8 cellular contexts compared by ENCODE assay signal in genomic region chr3:108589998-108590323, GRCh38.
DNase-seq lines count a peak whose midpoint lies in the region; ATAC-seq lines count a peak whose summit lies in the region.

No MANE protein-coding gene starts in this region.

- H3K36me3 ChIP-seq in iPS-20b (ENCODE audit: insufficient read depth, low read depth, low read length) (peaks cover 18% of the 10 kb centered on the region; the same call in 1 of the 2 replicates), subcutaneous abdominal adipose tissue (ENCODE audit: control insufficient read depth in 5 of 5, insufficient read depth in 5 of 5, low read length in 5 of 5) (no peaks in the 10 kb centered on the region)

- DNase-seq in NCI-H2196 (lab: John Stamatoyannopoulos, UW; ENCODE audit: unreplicated experiment) (peak; percentile 49), NCI-H2196 treated with DMSO at 0.1 percent for 48 hours (lab: John Stamatoyannopoulos, UW; ENCODE audit: unreplicated experiment) (no peak)

- peak overlapping the region; percentile 97 for H3K27ac Mint-ChIP-seq in activated naive CD8-positive, alpha-beta T cell

- H3K27me3 Mint-ChIP-seq in activated naive CD8-positive, alpha-beta T cell, result no peaks in the 10 kb centered on the region

- H3K27ac ChIP-seq in iPS-20b (ENCODE audit: low read length), result peak overlapping the region; percentile 65
- peak overlapping the region; percentile 99 for H3K27ac ChIP-seq in subcutaneous abdominal adipose tissue (ENCODE audit: low read depth, low read length)

- H3K27me3 ChIP-seq in iPS-20b (ENCODE audit: insufficient read depth, low read length) (no peaks in the 10 kb centered on the region), subcutaneous abdominal adipose tissue (ENCODE audit: control insufficient read depth in 5 of 5, insufficient read depth in 4 of 5, low read length in 5 of 5) (no peaks in the 10 kb centered on the region)

- peak overlapping the region; percentile 89 for H3K4me3 ChIP-seq in iPS-20b (ENCODE audit: low read length)
- peak overlapping the region; percentile 83 to 99 (median 92) for H3K4me3 ChIP-seq in subcutaneous abdominal adipose tissue (ENCODE audit: low read depth in 1 of 5, low read length in 5 of 5)

- peak overlapping the region; percentile 99 for H3K4me3 Mint-ChIP-seq in activated naive CD8-positive, alpha-beta T cell

- H3K9me3 ChIP-seq in iPS-20b (ENCODE audit: insufficient read depth, low read depth, low read length) (no peaks in the 10 kb centered on the region), subcutaneous abdominal adipose tissue (ENCODE audit: control insufficient read depth in 5 of 5, low read length in 5 of 5) (no peaks in the 10 kb centered on the region)

- H3K4me1 Mint-ChIP-seq in activated naive CD8-positive, alpha-beta T cell (ENCODE audit: low read depth), result peaks cover 36% of the 10 kb centered on the region

- ATAC-seq in HG02973 (IDR thresholded peaks at IDR 0.05; ENCODE audit: unreplicated experiment) (no peak), GM18502 (IDR thresholded peaks at IDR 0.05; ENCODE audit: poor library complexity, unreplicated experiment) (no peak), GM18909 (IDR thresholded peaks at IDR 0.05; ENCODE audit: poor library complexity, unreplicated experiment) (no peak)

- H3K4me1 ChIP-seq in iPS-20b (ENCODE audit: insufficient read depth, low read length) (peaks cover 12% of the 10 kb centered on the region; the same call in 1 of the 2 replicates), subcutaneous abdominal adipose tissue (ENCODE audit: control insufficient read depth in 5 of 5, insufficient read depth in 5 of 5, low read length in 5 of 5) (peaks cover 0 to 16% (median 12%) of the 10 kb centered on the region in 5 donors)

- H3K36me3 Mint-ChIP-seq in activated naive CD8-positive, alpha-beta T cell, result no peaks in the 10 kb centered on the region

- H3K9me3 Mint-ChIP-seq in activated naive CD8-positive, alpha-beta T cell (ENCODE audit: low read depth), result no peaks in the 10 kb centered on the region

- H3K9ac ChIP-seq in iPS-20b (ENCODE audit: low read depth, low read length), result peak overlapping the region; percentile 92
- H3K9ac ChIP-seq in subcutaneous abdominal adipose tissue (ENCODE audit: low read length in 5 of 5), result peak overlapping the region; percentile 93 to 99 (median 98)
